8 cellular contexts compared by ENCODE assay signal in the genomic region with DNA sequence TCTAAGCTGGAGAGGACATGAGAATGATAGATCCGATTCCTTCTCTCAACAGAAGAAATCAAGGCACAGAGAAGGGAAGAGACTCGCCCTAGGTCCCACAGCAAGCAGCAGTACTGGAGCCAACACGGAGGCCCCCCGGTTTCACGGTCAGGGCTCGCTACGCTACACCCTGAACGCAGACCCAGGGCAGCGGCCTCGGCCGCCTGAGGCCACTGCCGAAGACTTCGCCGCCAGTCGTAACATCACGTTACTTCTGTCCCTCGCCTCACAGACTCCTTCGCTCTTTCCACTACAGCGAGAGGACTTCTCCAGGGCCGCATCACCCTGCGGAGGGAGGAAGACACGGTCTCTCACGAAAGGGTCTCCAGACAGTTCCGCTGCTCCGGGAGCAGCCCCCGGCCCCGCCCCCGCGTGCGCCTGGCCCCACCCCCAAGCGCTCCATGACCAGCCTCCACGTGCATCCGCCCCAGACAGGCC. TPM values are rescaled to one million over a fixed set of nuclear protein-coding genes. Genes with fewer than 3 reads are reported as not detected.
A peak's percentile ranks its signal among the peaks of the same experiment; 100 is the strongest.
DNase-seq lines count a peak whose midpoint lies in the region; ATAC-seq and TF ChIP-seq lines count a peak whose summit lies in the region.

No MANE protein-coding gene starts in this region.

- DNase-seq in activated T-cell treated with anti-CD3 and anti-CD28 coated beads, Interleukin-2, amount 50 U/mL, for 72 hours: no peak
- DNase-seq in activated T-cell treated with anti-CD3 and anti-CD28 coated beads, Interleukin-2, amount 50 U/mL, for 48 hours: no peak
- no peak for DNase-seq in breast epithelium (ENCODE audit: low spot score in 2 of 2)
- DNase-seq in mucosa of descending colon: no peak
- no peak for DNase-seq in NCI-H2227 treated with DMSO at 0.1 percent for 48 hours (lab: John Stamatoyannopoulos, UW)
- no peak for DNase-seq in NCI-H748 treated with DMSO at 0.1 percent for 48 hours (lab: John Stamatoyannopoulos, UW)

- H3K4me1 ChIP-seq in breast epithelium: no peaks in the 10 kb centered on the region
- no peaks in the 10 kb centered on the region for H3K4me1 ChIP-seq in mucosa of descending colon (ENCODE audit: low read depth)

- peak overlapping the region; percentile 93 to 94 for H3K4me3 Mint-ChIP-seq in activated T-cell treated with anti-CD3 and anti-CD28 coated beads, Interleukin-2, amount 50 U/mL, for 72 hours

- H3K36me3 ChIP-seq in breast epithelium (no peaks in the 10 kb centered on the region), mucosa of descending colon (ENCODE audit: low read depth) (no peaks in the 10 kb centered on the region)

- no peaks in the 10 kb centered on the region for H3K9me3 ChIP-seq in breast epithelium
- H3K9me3 ChIP-seq in mucosa of descending colon: no peaks in the 10 kb centered on the region

- H3K9me3 Mint-ChIP-seq in activated T-cell treated with anti-CD3 and anti-CD28 coated beads, Interleukin-2, amount 50 U/mL, for 72 hours: no peaks in the 10 kb centered on the region

- intact Hi-C loops in breast epithelium (cut with DNase I; ENCODE audit: low total_unique reads) (no loop called here), mucosa of descending colon (cut with DNase I, micrococcal nuclease) (no loop called here)

- peaks cover 21% of the 10 kb centered on the region for H3K27me3 Mint-ChIP-seq in activated T-cell treated with anti-CD3 and anti-CD28 coated beads, Interleukin-2, amount 50 U/mL, for 72 hours (ENCODE audit: low read depth)

- no peak for TF ChIP-seq POLR2A in breast epithelium (IDR thresholded peaks at IDR 0.05)

- TF ChIP-seq CTCF in breast epithelium (IDR thresholded peaks at IDR 0.05) (no peak), mucosa of descending colon (IDR thresholded peaks at IDR 0.05) (no peak)

- peaks cover 14% of the 10 kb centered on the region for H3K4me1 Mint-ChIP-seq in activated T-cell treated with anti-CD3 and anti-CD28 coated beads, Interleukin-2, amount 50 U/mL, for 72 hours (ENCODE audit: low read depth)

- H3K27me3 ChIP-seq in breast epithelium: no peaks in the 10 kb centered on the region

- ATAC-seq in activated T-cell treated with anti-CD3 and anti-CD28 coated beads, Interleukin-2, amount 50 U/mL, for 72 hours (replicated peaks in 1 of 2): no peak
- ATAC-seq in HG03442 (IDR thresholded peaks at IDR 0.05; ENCODE audit: unreplicated experiment): peak; percentile 4
- peak; percentile 38 for ATAC-seq in mucosa of descending colon
- ATAC-seq in GM21423 (IDR thresholded peaks at IDR 0.05; ENCODE audit: unreplicated experiment): no peak

- H3K4me3 ChIP-seq in breast epithelium (peak overlapping the region; percentile 71 to 82 (median 82)), mucosa of descending colon (peak overlapping the region; percentile 51)

- H3K36me3 Mint-ChIP-seq in activated T-cell treated with anti-CD3 and anti-CD28 coated beads, Interleukin-2, amount 50 U/mL, for 72 hours (ENCODE audit: insufficient read depth in 2 of 2): no peaks in the 10 kb centered on the region

- H3K27ac Mint-ChIP-seq in activated T-cell treated with anti-CD3 and anti-CD28 coated beads, Interleukin-2, amount 50 U/mL, for 72 hours: no peak overlapping the region

- peak overlapping the region; percentile 19 to 69 for H3K27ac ChIP-seq in breast epithelium

RNA-seq across cellular contexts. Expression of a gene that starts 0.4 kb away (rescaled TPM):
- 10 to 100 TPM; 15.1 to 16.6 TPM for total RNA-seq in activated T-cell treated with anti-CD3 and anti-CD28 coated beads, Interleukin-2, amount 50 U/mL, for 72 hours
- total RNA-seq in breast epithelium (10 to 100 TPM; 19.8 to 49.5 (median 36.1) TPM), mucosa of descending colon (10 to 100 TPM; 13.9 to 27.0 (median 15.7) TPM)

RNA-seq across cellular contexts. Expression of a gene that starts 32.0 kb away (rescaled TPM):
- total RNA-seq in activated T-cell treated with anti-CD3 and anti-CD28 coated beads, Interleukin-2, amount 50 U/mL, for 72 hours: under 1 TPM; 0.23 to 0.62 TPM
- total RNA-seq in breast epithelium (1 to 10 TPM in 2 of 3 donors, under 1 TPM in 1; 0.32 to 2.8 (median 1.3) TPM), mucosa of descending colon (10 to 100 TPM in 2 of 3 donors, 1 to 10 TPM in 1; 9.3 to 21.9 (median 10.9) TPM)

Comparison
In these comparisons a context has a peak if more than half of its experiments do, and no peak if none do; other contexts are left out.
1. ATAC-seq: peak in HG03442 (single experiment) and mucosa of descending colon (single experiment); none in activated T-cell treated with anti-CD3 and anti-CD28 coated beads, Interleukin-2, amount 50 U/mL, for 72 hours (0 of 2) and GM21423 (single experiment).